Comparison of ENCODE assay signal across 19 cellular contexts in the genomic region with DNA sequence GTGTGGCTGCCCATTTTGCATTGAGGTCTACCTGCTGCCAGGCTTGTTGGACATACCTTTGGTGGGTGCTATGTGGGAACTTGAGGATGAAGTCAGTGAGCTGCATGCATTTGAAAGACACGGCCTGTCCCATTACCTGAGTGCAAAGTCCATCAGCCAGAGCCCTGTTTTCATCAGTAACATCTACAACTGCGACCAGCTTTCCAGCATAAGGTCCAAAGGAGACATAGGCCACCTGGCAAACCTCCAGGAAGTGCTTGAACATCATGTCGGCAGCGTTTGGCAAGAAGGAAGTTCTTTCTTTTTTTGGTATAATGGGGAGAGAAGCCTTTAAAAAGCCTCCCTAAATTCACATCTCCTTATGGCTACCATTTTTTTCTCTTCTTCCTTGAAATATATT.
DNase-seq lines count a peak whose midpoint lies in the region; TF ChIP-seq lines count a peak whose summit lies in the region.
"Had no signal": no experiment of that assay in that cellular context is flagged by ENCODE, and none has a peak within 500 bp of the region (broad histone marks: within the 10 kb centered on the region; RNA-seq: fewer than 3 reads in every experiment).

No MANE protein-coding gene starts in this region.

- H3K9ac ChIP-seq in colonic mucosa (ENCODE audit: low read depth in 2 of 2, low read length in 2 of 2): no peak overlapping the region
- H3K9ac ChIP-seq: BLaER1 had no signal

- H3K27ac ChIP-seq in colonic mucosa: no peak overlapping the region
- H3K27ac ChIP-seq: 22Rv1, BLaER1, SJSA1 had no signal

- intact Hi-C loops in colonic mucosa (cut with DNase I): no loop called here

- H3K4me3 ChIP-seq in colonic mucosa: no peak overlapping the region
- H3K4me3 ChIP-seq: BLaER1, SJSA1 had no signal

- DNase-seq in DMS 273 (lab: John Stamatoyannopoulos, UW; ENCODE audit: unreplicated experiment) (peak; percentile 6), DMS 273 treated with DMSO at 0.1 percent for 48 hours (lab: John Stamatoyannopoulos, UW) (no peak), LoVo (ENCODE audit: low spot score) (peak; percentile 15), colonic mucosa (peak; percentile 42), mucosa of gallbladder (ENCODE audit: low spot score) (peak; percentile 65), OCI-M2 (lab: John Stamatoyannopoulos, UW; ENCODE audit: unreplicated experiment) (no peak), NCI-H1105 treated with DMSO at 0.1 percent for 48 hours (lab: John Stamatoyannopoulos, UW) (no peak), GDM1 (lab: John Stamatoyannopoulos, UW) (no peak)
- DNase-seq: CD8-positive, alpha-beta T cell; HFFc6; NCI-H1048; NCI-H146; NCI-H2107; NCI-H345; NCI-H69; OCI-M1 had no signal

- H3K4me1 ChIP-seq in colonic mucosa: no peaks in the 10 kb centered on the region
- H3K4me1 ChIP-seq: SJSA1 had no signal

- no peaks in the 10 kb centered on the region for H3K27me3 ChIP-seq in colonic mucosa
- H3K27me3 ChIP-seq: BLaER1, SJSA1 had no signal

- TF ChIP-seq CTCF in colonic mucosa (IDR thresholded peaks at IDR 0.05): no peak

- no peaks in the 10 kb centered on the region for H3K9me3 ChIP-seq in colonic mucosa
- H3K9me3 ChIP-seq: BLaER1, SJSA1 had no signal

- no peaks in the 10 kb centered on the region for H3K36me3 ChIP-seq in colonic mucosa
- H3K36me3 ChIP-seq: BLaER1, SJSA1 had no signal

Comparison
In these comparisons a context has a peak if more than half of its experiments do, and no peak if none do; other contexts are left out.
1. DNase-seq: peak in DMS 273 (single experiment), LoVo (single experiment), colonic mucosa (single experiment) and mucosa of gallbladder (single experiment); none in DMS 273 treated with DMSO at 0.1 percent for 48 hours (single experiment), OCI-M2 (single experiment), NCI-H1105 treated with DMSO at 0.1 percent for 48 hours (single experiment) and GDM1 (single experiment).